22 cellular contexts compared by ENCODE assay signal in the genomic region with DNA sequence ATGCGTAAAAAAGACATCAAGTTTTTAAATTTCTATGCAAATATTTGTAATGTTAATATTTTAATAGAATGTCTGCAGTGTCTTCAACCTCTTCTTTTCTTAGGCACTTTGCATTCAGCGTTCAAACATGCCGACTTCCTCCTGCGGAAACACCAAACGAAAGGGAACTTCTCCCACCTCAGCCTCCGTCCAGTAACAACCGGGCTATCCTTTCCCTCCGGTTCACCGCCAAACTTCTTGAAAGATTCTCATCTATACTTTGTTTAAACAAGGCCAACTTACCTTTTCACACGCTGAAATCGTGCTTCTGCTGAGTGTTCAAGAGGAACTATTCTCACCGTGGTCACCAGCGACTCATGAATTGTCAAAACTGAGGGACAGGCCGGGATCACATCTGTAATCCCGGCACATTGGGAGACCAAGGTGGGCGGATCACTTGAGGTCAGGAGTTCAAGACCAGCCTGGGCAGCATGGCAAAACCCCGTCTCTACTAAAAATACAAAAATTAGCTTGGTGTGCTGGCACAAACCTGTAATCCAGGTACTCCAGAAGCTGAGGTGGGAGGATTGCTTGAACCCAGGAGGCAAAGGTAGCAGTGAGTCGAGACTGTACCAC. TPM values are rescaled to one million over a fixed set of nuclear protein-coding genes. Genes with fewer than 3 reads are reported as not detected.
"Had no signal": no experiment of that assay in that cellular context is flagged by ENCODE, and none has a peak within 500 bp of the region (broad histone marks: within the 10 kb centered on the region; RNA-seq: fewer than 3 reads in every experiment).

No MANE protein-coding gene starts in this region.

- H3K4me3 ChIP-seq: dorsolateral prefrontal cortex, gastrocnemius medialis, hepatocyte, lung, neural progenitor cell, right lobe of liver, suprapubic skin, transverse colon, vagina had no signal

- ATAC-seq: gastrocnemius medialis; left lobe of liver; natural killer cell; right lobe of liver; stimulated activated naive CD8-positive, alpha-beta T cell treated with anti-CD3 and anti-CD28 coated beads, Interleukin-15, amount 100 ng/mL, for 72 hours had no signal

- DNase-seq: dorsolateral prefrontal cortex; effector CD4-positive, alpha-beta T cell; foreskin fibroblast; gastrocnemius medialis; head of caudate nucleus; kidney; natural killer cell; right lobe of liver; small intestine; stimulated activated CD4-positive, alpha-beta T cell treated with anti-CD3 and anti-CD28 coated beads, Interleukin-12 subunit alpha, Interleukin-12 subunit beta, amount 100 ng/mL, for 4 hours; stimulated activated CD4-positive, alpha-beta T cell treated with anti-CD3 and anti-CD28 coated beads, Interleukin-1b, Interleukin-23, amount 100 ng/mL, for 48 hours; stimulated activated CD4-positive, alpha-beta T cell treated with anti-CD3 and anti-CD28 coated beads, Interleukin-4, amount 100 ng/mL, for 1 hour; stimulated activated CD8-positive, alpha-beta memory T cell treated with anti-CD3 and anti-CD28 coated beads, Interleukin-4, amount 100 ng/mL, for 48 hours; stimulated activated naive CD4-positive, alpha-beta T cell; stimulated activated naive CD8-positive, alpha-beta T cell treated with anti-CD3 and anti-CD28 coated beads, Interleukin-15, amount 100 ng/mL, for 72 hours; transverse colon had no signal

RNA-seq across cellular contexts. Expression of gene GJA1, which starts 44.8 kb away (rescaled TPM):
- total RNA-seq: natural killer cell had no signal
